In genomic region chr6:11143394-11144371, GRCh38 we compare ENCODE assay signal across 1 cellular context.
TF ChIP-seq lines count a peak whose summit lies in the region.

No MANE protein-coding gene starts in this region.

TF ChIP-seq in IMR-90, 13 proteins besides CTCF, POLR2A, EP300 and RAD21 (continued from another document):
- TF ChIP-seq CHD1 (IDR thresholded peaks at IDR 0.05; ENCODE audit: low read depth, low read length) (no peak), RFX5 (IDR thresholded peaks at IDR 0.05; ENCODE audit: low read depth, low read length) (no peak), NFE2L2 (IDR thresholded peaks at IDR 0.05; ENCODE audit: low read depth, low read length) (peak; percentile 89), MAZ (IDR thresholded peaks at IDR 0.05; ENCODE audit: borderline replicate concordance, low read depth, low read length) (no peak), FOS (IDR thresholded peaks at IDR 0.05; ENCODE audit: low read depth, low read length) (peak; percentile 92), RCOR1 (IDR thresholded peaks at IDR 0.05; ENCODE audit: insufficient replicate concordance, low read length) (no peak), BHLHE40 (IDR thresholded peaks at IDR 0.05; ENCODE audit: low read depth, low read length) (peak; percentile 60; the same call in 1 of the 2 replicates), SMC3 (IDR thresholded peaks at IDR 0.05; ENCODE audit: low read depth, low read length) (0 out of 2 replicates have a peak, but pooled peaks have one; percentile 18), MAFK (IDR thresholded peaks at IDR 0.05; ENCODE audit: low read depth, low read length) (no peak; the same call in 1 of the 2 replicates), USF2 (IDR thresholded peaks at IDR 0.05; ENCODE audit: low read depth, low read length) (no peak)
